Comparison of ENCODE assay signal across 32 cellular contexts in genomic region chr6:113017316-113017715, GRCh38.
"Had no signal": no experiment of that assay in that cellular context is flagged by ENCODE, and none has a peak within 500 bp of the region (broad histone marks: within the 10 kb centered on the region; RNA-seq: fewer than 3 reads in every experiment).

No MANE protein-coding gene starts in this region.

- H3K36me3 ChIP-seq: ascending aorta, cardiac muscle cell, Peyer's patch, SJSA1 had no signal

- H3K4me3 ChIP-seq: ascending aorta, cardiac muscle cell, K562, Peyer's patch, SJSA1 had no signal

- H3K27ac ChIP-seq: ascending aorta, cardiac muscle cell, Peyer's patch, SJSA1, VCaP had no signal

- H3K9me3 ChIP-seq: ascending aorta, Peyer's patch, SJSA1 had no signal

- DNase-seq: activated B cell treated with CpG ODN at 0.5 μM for 24 hours; activated CD4-positive, alpha-beta memory T cell treated with anti-CD3 and anti-CD28 coated beads for 36 hours; activated CD4-positive, alpha-beta T cell treated with anti-CD3 and anti-CD28 coated beads for 4 hours; activated CD4-positive, alpha-beta T cell treated with anti-CD3 and anti-CD28 coated beads, Interleukin-2, amount 50 U/mL, for 1 hour; activated CD4-positive, CD25-positive, alpha-beta regulatory T cell treated with anti-CD3 and anti-CD28 coated beads, Interleukin-2, amount 50 U/mL, for 72 hours; activated CD8-positive, alpha-beta memory T cell treated with anti-CD3 and anti-CD28 coated beads, Interleukin-2, amount 50 U/mL, for 4 hours; activated gamma-delta T cell treated with Interleukin-2 at 50 U/mL for 16 hours; activated naive CD4-positive, alpha-beta T cell treated with anti-CD3 and anti-CD28 coated beads, Interleukin-2, amount 50 U/mL, for 16 hours; activated naive CD8-positive, alpha-beta T cell treated with anti-CD3 and anti-CD28 coated beads for 36 hours; activated T-cell treated with anti-CD3 and anti-CD28 coated beads for 4 hours; activated T-cell treated with anti-CD3 and anti-CD28 coated beads, Interleukin-2, amount 50 U/mL, for 4 hours; amygdala; NCI-H1048; NCI-H1105 treated with DMSO at 0.1 percent for 48 hours; NCI-H1436; NCI-H1694; NCI-H1930; NCI-H2081 treated with DMSO at 0.1 percent for 48 hours; NCI-H345; NCI-H524 treated with DMSO at 0.1 percent for 48 hours; Peyer's patch; RPMI8226; SHP77 treated with DMSO at 0.1 percent for 48 hours; SW 1271; T-helper 1 cell; T-helper 2 cell; T-helper 9 cell had no signal

- FAIRE-seq: K562 had no signal

- H3K27me3 ChIP-seq: ascending aorta, cardiac muscle cell, Peyer's patch, SJSA1 had no signal

- ATAC-seq: activated T-cell treated with anti-CD3 and anti-CD28 coated beads, Interleukin-2, amount 50 U/mL, for 4 hours; K562 had no signal
